Comparison of ENCODE assay signal across 35 cellular contexts in the genomic region with DNA sequence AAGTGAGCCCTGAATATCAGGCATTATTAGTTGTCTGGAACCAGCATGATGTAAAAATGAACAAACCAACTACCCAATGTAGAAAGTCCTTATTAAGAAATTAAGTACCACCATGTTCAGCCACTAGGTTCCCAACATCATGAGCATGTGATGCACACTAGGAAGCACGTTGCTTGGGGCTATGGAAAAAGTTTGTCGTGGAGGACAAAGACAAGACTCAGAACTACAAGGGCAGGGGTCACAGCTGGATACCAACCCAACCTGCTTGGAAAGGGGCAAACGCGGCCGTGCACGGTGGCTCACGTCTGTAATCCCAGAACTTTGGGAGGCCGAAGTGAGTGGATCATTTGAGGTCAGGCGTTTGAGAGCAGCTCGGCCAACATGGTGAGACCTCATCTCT.
"Had no signal": no experiment of that assay in that cellular context is flagged by ENCODE, and none has a peak within 500 bp of the region (broad histone marks: within the 10 kb centered on the region; RNA-seq: fewer than 3 reads in every experiment).

No MANE protein-coding gene starts in this region.

- H3K4me1 ChIP-seq: breast epithelium had no signal

- H3K4me1 Mint-ChIP-seq: endodermal cell had no signal

- H3K27ac ChIP-seq: adrenal gland, breast epithelium, cardiac muscle cell, coronary artery, dorsolateral prefrontal cortex, gastrocnemius medialis, WERI-Rb-1 had no signal

- DNase-seq: activated B cell treated with CpG ODN at 0.5 μM for 24 hours; activated CD4-positive, alpha-beta T cell treated with anti-CD3 and anti-CD28 coated beads for 48 hours; activated CD4-positive, alpha-beta T cell treated with anti-CD3 and anti-CD28 coated beads, Interleukin-2, amount 50 U/mL, for 1 hour; activated CD4-positive, alpha-beta T cell treated with anti-CD3 and anti-CD28 coated beads, Interleukin-2, amount 50 U/mL, for 48 hours; activated CD8-positive, alpha-beta memory T cell treated with anti-CD3 and anti-CD28 coated beads for 24 hours; activated CD8-positive, alpha-beta T cell treated with anti-CD3 and anti-CD28 coated beads for 36 hours; activated effector memory CD4-positive, alpha-beta T cell treated with anti-CD3 and anti-CD28 coated beads, Interleukin-2, amount 50 U/mL, for 16 hours; activated naive CD4-positive, alpha-beta T cell treated with anti-CD3 and anti-CD28 coated beads for 36 hours; activated naive CD8-positive, alpha-beta T cell treated with anti-CD3 and anti-CD28 coated beads for 36 hours; activated naive CD8-positive, alpha-beta T cell treated with anti-CD3 and anti-CD28 coated beads, Interleukin-2, amount 50 U/mL, for 24 hours; activated T-cell treated with anti-CD3 and anti-CD28 coated beads, Interleukin-2, amount 50 U/mL, for 4 hours; adrenal gland; amygdala; central memory CD4-positive, alpha-beta T cell; cerebellar nuclear complex; effector memory CD4-positive, alpha-beta T cell; endodermal cell; foreskin fibroblast; gastrocnemius medialis; glutamatergic neuron; T-helper 1 cell; T-helper 17 cell; T1000; WERI-Rb-1 had no signal

- H3K36me3 ChIP-seq: adrenal gland, breast epithelium, cardiac muscle cell, gastrocnemius medialis, WERI-Rb-1 had no signal

- H3K27me3 ChIP-seq: adrenal gland, breast epithelium, cardiac muscle cell, dorsolateral prefrontal cortex had no signal

- H3K27ac Mint-ChIP-seq: activated B cell treated with CpG ODN at 0.5 μM for 24 hours; activated CD8-positive, alpha-beta T cell treated with anti-CD3 and anti-CD28 coated beads for 36 hours; activated naive CD4-positive, alpha-beta T cell treated with anti-CD3 and anti-CD28 coated beads for 36 hours; activated naive CD4-positive, alpha-beta T cell treated with anti-CD3 and anti-CD28 coated beads, Interleukin-2, amount 50 U/mL, for 24 hours; activated naive CD8-positive, alpha-beta T cell treated with anti-CD3 and anti-CD28 coated beads for 36 hours; activated naive CD8-positive, alpha-beta T cell treated with anti-CD3 and anti-CD28 coated beads, Interleukin-2, amount 50 U/mL, for 24 hours; activated T-helper 2 cell treated with anti-CD3 and anti-CD28 coated beads, Interferon-gamma antibody, Interleukin-2, Interleukin-4, amounts not matched to agents 10 μg/mL and 5 μg/mL and 100 μg/mL, durations not matched to agents 14 hours and 24 hours and 36 hours; brain; dendritic cell treated with granulocyte-macrophage colony-stimulating factor and Interleukin-4, amounts not matched to agents 40 ng/mL and 50 ng/mL, for 4 days; endodermal cell; T-helper 17 cell; T-helper 2 cell treated with Interferon-gamma antibody and Interleukin-4, amounts not matched to agents 5 μg/mL and 100 μg/mL, for 36 hours had no signal

- H3K4me3 ChIP-seq: adrenal gland, breast epithelium, cardiac muscle cell, coronary artery, dorsolateral prefrontal cortex, gastrocnemius medialis had no signal

- H3K4me3 Mint-ChIP-seq: activated B cell treated with CpG ODN at 0.5 μM for 24 hours; activated CD8-positive, alpha-beta T cell treated with anti-CD3 and anti-CD28 coated beads for 36 hours; activated naive CD4-positive, alpha-beta T cell treated with anti-CD3 and anti-CD28 coated beads for 36 hours; activated naive CD4-positive, alpha-beta T cell treated with anti-CD3 and anti-CD28 coated beads, Interleukin-2, amount 50 U/mL, for 24 hours; activated naive CD8-positive, alpha-beta T cell treated with anti-CD3 and anti-CD28 coated beads for 36 hours; activated naive CD8-positive, alpha-beta T cell treated with anti-CD3 and anti-CD28 coated beads, Interleukin-2, amount 50 U/mL, for 24 hours; activated T-cell treated with anti-CD3 and anti-CD28 coated beads, Interleukin-2, amount 50 U/mL, for 4 hours; brain; dendritic cell treated with granulocyte-macrophage colony-stimulating factor and Interleukin-4, amounts not matched to agents 40 ng/mL and 50 ng/mL, for 4 days; endodermal cell; T-helper 2 cell treated with Interferon-gamma antibody and Interleukin-4, amounts not matched to agents 5 μg/mL and 100 μg/mL, for 36 hours had no signal

- H3K36me3 Mint-ChIP-seq: activated naive CD4-positive, alpha-beta T cell treated with anti-CD3 and anti-CD28 coated beads, Interleukin-2, amount 50 U/mL, for 24 hours; activated naive CD8-positive, alpha-beta T cell treated with anti-CD3 and anti-CD28 coated beads for 36 hours had no signal

- H3K9me3 ChIP-seq: adrenal gland, breast epithelium, gastrocnemius medialis had no signal

- H3K9me3 Mint-ChIP-seq: activated B cell treated with CpG ODN at 0.5 μM for 24 hours; activated CD8-positive, alpha-beta T cell treated with anti-CD3 and anti-CD28 coated beads for 36 hours; activated naive CD4-positive, alpha-beta T cell treated with anti-CD3 and anti-CD28 coated beads for 36 hours; activated naive CD4-positive, alpha-beta T cell treated with anti-CD3 and anti-CD28 coated beads, Interleukin-2, amount 50 U/mL, for 24 hours; activated naive CD8-positive, alpha-beta T cell treated with anti-CD3 and anti-CD28 coated beads for 36 hours; activated naive CD8-positive, alpha-beta T cell treated with anti-CD3 and anti-CD28 coated beads, Interleukin-2, amount 50 U/mL, for 24 hours; activated T-cell treated with anti-CD3 and anti-CD28 coated beads, Interleukin-2, amount 50 U/mL, for 4 hours; activated T-helper 2 cell treated with anti-CD3 and anti-CD28 coated beads, Interferon-gamma antibody, Interleukin-2, Interleukin-4, amounts not matched to agents 10 μg/mL and 5 μg/mL and 100 μg/mL, durations not matched to agents 14 hours and 24 hours and 36 hours; dendritic cell treated with granulocyte-macrophage colony-stimulating factor and Interleukin-4, amounts not matched to agents 40 ng/mL and 50 ng/mL, for 4 days; endodermal cell; T-helper 2 cell treated with Interferon-gamma antibody and Interleukin-4, amounts not matched to agents 5 μg/mL and 100 μg/mL, for 36 hours had no signal

- ATAC-seq: activated CD4-positive, CD25-positive, alpha-beta regulatory T cell treated with anti-CD3 and anti-CD28 coated beads, Interleukin-2, amount 50 U/mL, for 24 hours; activated CD8-positive, alpha-beta T cell treated with anti-CD3 and anti-CD28 coated beads for 36 hours; activated naive CD8-positive, alpha-beta T cell treated with anti-CD3 and anti-CD28 coated beads, Interleukin-2, amount 50 U/mL, for 24 hours; activated T-cell treated with anti-CD3 and anti-CD28 coated beads, Interleukin-2, amount 50 U/mL, for 4 hours; esophagus mucosa; gastrocnemius medialis; T-helper 17 cell had no signal
